3 cellular contexts compared by ENCODE assay signal in the genomic region with DNA sequence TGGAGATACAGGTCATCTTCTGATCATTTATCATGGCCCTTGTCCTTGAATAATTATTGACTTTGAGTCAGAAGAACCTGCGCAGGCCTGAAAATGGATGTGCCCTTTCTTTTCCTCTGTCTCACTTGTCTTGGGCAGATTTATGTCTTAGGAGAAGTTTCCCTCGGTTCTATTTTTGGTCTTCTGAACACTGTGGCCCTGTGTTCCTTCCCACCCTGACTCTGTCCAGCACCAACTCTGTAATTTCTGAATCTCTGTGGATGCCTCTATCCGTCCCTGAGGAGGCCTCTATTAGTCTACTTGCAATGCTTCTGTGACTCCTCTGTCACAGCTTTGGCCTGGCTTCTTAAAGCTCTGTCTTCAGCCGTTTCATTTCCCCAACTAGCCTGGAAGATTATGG.
"Had no signal": no experiment of that assay in that cellular context is flagged by ENCODE, and none has a peak within 500 bp of the region (broad histone marks: within the 10 kb centered on the region; RNA-seq: fewer than 3 reads in every experiment).

No MANE protein-coding gene starts in this region.

- DNase-seq: GDM1, GF-D8 had no signal

- H3K4me3 ChIP-seq: GM12878 had no signal
